In the genomic region with DNA sequence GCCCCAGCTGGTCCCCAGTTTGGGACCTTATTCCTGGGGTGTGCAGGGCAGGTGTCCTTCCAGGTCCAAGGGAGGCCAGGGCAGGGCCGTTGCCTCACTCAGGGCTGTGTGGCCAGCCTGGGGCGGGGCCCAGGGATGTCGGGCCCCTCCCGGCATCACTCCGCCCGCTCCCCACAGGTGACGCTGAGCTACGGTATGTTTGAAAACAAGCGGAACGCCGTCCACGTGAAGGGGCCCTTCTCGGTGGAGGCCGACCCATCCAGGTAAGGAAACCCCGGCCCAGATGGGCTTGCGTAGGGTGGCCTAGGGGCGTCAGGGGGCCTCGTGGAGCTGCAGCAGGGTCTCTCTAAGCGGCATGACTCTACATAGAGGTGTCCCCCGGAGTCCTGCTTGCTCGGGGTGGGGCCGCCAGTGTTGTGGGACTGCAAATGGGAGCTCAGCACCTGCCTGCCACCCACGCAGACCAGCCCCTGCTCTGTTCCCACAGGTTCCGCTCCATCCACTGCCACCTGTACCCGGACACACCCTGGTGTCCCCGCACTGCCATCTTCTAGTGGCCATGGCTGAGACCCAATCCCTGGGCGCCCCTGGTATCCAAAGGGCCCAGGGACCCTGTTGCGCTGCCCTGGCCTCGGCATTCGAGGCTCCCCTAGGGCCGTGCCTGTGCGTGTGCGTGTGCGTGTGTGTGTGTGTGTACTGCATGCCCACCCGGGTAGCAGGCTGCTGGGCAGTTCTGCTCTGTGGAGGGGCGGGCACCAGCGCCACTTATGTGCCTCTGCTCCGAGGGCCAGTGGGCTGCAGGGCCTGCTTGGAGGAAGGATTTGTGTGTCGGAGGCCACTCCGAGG, we compare ENCODE assay signal across 10 cellular contexts. TPM values are rescaled to one million over a fixed set of nuclear protein-coding genes. Genes with fewer than 3 reads are reported as not detected.
DNase-seq lines count a peak whose midpoint lies in the region; ATAC-seq and TF ChIP-seq lines count a peak whose summit lies in the region.
"Had no signal": no experiment of that assay in that cellular context is flagged by ENCODE, and none has a peak within 500 bp of the region (broad histone marks: within the 10 kb centered on the region; RNA-seq: fewer than 3 reads in every experiment).

No MANE protein-coding gene starts in this region.

- no peaks in the 10 kb centered on the region for H3K27me3 Mint-ChIP-seq in activated CD8-positive, alpha-beta memory T cell treated with anti-CD3 and anti-CD28 coated beads, Interleukin-2, amount 10 ng/mL, durations not matched to agents 7 days and 5 days

- H3K36me3 Mint-ChIP-seq in activated CD8-positive, alpha-beta memory T cell treated with anti-CD3 and anti-CD28 coated beads, Interleukin-2, amount 10 ng/mL, durations not matched to agents 7 days and 5 days = peaks cover 21% of the 10 kb centered on the region

- H3K4me1 ChIP-seq in RWPE2 (ENCODE audit: insufficient read depth, poor library complexity, severe bottlenecking) = peaks cover 67% of the 10 kb centered on the region
- H3K4me1 ChIP-seq in lower lobe of right lung = peaks cover 99% of the 10 kb centered on the region
- H3K4me1 ChIP-seq in suprapubic skin = peaks cover 100% of the 10 kb centered on the region

- CTCF ChIA-PET in activated CD8-positive, alpha-beta memory T cell treated with anti-CD3 and anti-CD28 coated beads, Interleukin-2, amount 10 ng/mL, durations not matched to agents 7 days and 5 days (lab: Charles Lee) = interaction anchor here (2.3 kb wide), 1 partner anchor 183 kb away, joined by 9 read pairs; no protein-coding TSS in a partner anchor
- CTCF ChIA-PET in HEK293T (lab: Yijun Ruan, JAX) = no interaction called here

- no peak for TF ChIP-seq POLR2A in suprapubic skin (IDR thresholded peaks at IDR 0.05)

- ATAC-seq in activated CD8-positive, alpha-beta memory T cell treated with anti-CD3 and anti-CD28 coated beads, Interleukin-2, amount 10 ng/mL, durations not matched to agents 7 days and 5 days = no peak
- ATAC-seq in RWPE2 (ENCODE audit: low read depth) (no peak), lower lobe of right lung (no peak)

- H3K27me3 ChIP-seq in RWPE2 (ENCODE audit: insufficient read depth, poor library complexity, severe bottlenecking) = no peaks in the 10 kb centered on the region
- H3K27me3 ChIP-seq in lower lobe of right lung (ENCODE audit: low read depth) = no peaks in the 10 kb centered on the region
- no peaks in the 10 kb centered on the region for H3K27me3 ChIP-seq in suprapubic skin

- no peaks in the 10 kb centered on the region for H3K36me3 ChIP-seq in RWPE2 (ENCODE audit: low read depth)
- H3K36me3 ChIP-seq in lower lobe of right lung = peaks cover 42% of the 10 kb centered on the region
- peaks cover 14% of the 10 kb centered on the region for H3K36me3 ChIP-seq in suprapubic skin

- peaks cover 79% of the 10 kb centered on the region for H3K4me1 Mint-ChIP-seq in activated CD8-positive, alpha-beta memory T cell treated with anti-CD3 and anti-CD28 coated beads, Interleukin-2, amount 10 ng/mL, durations not matched to agents 7 days and 5 days

- H3K27ac ChIP-seq in RWPE2 (ENCODE audit: poor library complexity, severe bottlenecking) (peak overlapping the region; percentile 65), lower lobe of right lung (peak overlapping the region; percentile 53), suprapubic skin (peak overlapping the region; percentile 90)

- H3K27ac Mint-ChIP-seq in activated CD8-positive, alpha-beta memory T cell treated with anti-CD3 and anti-CD28 coated beads, Interleukin-2, amount 10 ng/mL, durations not matched to agents 7 days and 5 days = peak overlapping the region; percentile 95

- POLR2A ChIA-PET in HEK293T (lab: Yijun Ruan, JAX) = no interaction called here

- H3K4me3 ChIP-seq in RWPE2 (ENCODE audit: severe bottlenecking) (no peak overlapping the region), lower lobe of right lung (no peak overlapping the region), suprapubic skin (no peak overlapping the region)

- TF ChIP-seq CTCF in RWPE2 (IDR thresholded peaks at IDR 0.05; ENCODE audit: poor library complexity, severe bottlenecking) (no peak), lower lobe of right lung (IDR thresholded peaks at IDR 0.05) (no peak), suprapubic skin (IDR thresholded peaks at IDR 0.05) (no peak)

- intact Hi-C loops in lower lobe of right lung (cut with DNase I) = no loop called here

- no peak overlapping the region for H3K4me3 Mint-ChIP-seq in activated CD8-positive, alpha-beta memory T cell treated with anti-CD3 and anti-CD28 coated beads, Interleukin-2, amount 10 ng/mL, durations not matched to agents 7 days and 5 days

- WGBS in suprapubic skin = 60% methylated on average over 14 of the region's 40 CpGs

- H3K9me3 ChIP-seq in RWPE2 (ENCODE audit: severe bottlenecking) = no peaks in the 10 kb centered on the region
- H3K9me3 ChIP-seq in lower lobe of right lung = no peaks in the 10 kb centered on the region
- H3K9me3 ChIP-seq in suprapubic skin = no peaks in the 10 kb centered on the region
- H3K9me3 ChIP-seq: SK-N-SH had no signal

- no peak for TF ChIP-seq EP300 in suprapubic skin (IDR thresholded peaks at IDR 0.05)

- no peak for DNase-seq in activated CD8-positive, alpha-beta memory T cell treated with anti-CD3 and anti-CD28 coated beads, Interleukin-2, amount 10 ng/mL, durations not matched to agents 7 days and 5 days
- DNase-seq in activated CD8-positive, alpha-beta memory T cell treated with anti-CD3 and anti-CD28 coated beads, Interleukin-2, amount 50 U/mL, for 48 hours = no peak
- DNase-seq in RWPE2 (ENCODE audit: low spot score) (no peak), lower lobe of right lung (peak; percentile 47), suprapubic skin (ENCODE audit: low spot score in 2 of 2) (no peak), dermis blood vessel endothelial cell (no peak), HEK293T (ENCODE audit: extremely low spot score) (no peak)
- DNase-seq in central memory CD4-positive, alpha-beta T cell = no peak
- DNase-seq: SK-N-SH had no signal

- no peaks in the 10 kb centered on the region for H3K9me3 Mint-ChIP-seq in activated CD8-positive, alpha-beta memory T cell treated with anti-CD3 and anti-CD28 coated beads, Interleukin-2, amount 10 ng/mL, durations not matched to agents 7 days and 5 days (ENCODE audit: low read depth)

TF ChIP-seq in HEK293T, 16 proteins besides CTCF, POLR2A, EP300 and RAD21:
- TF ChIP-seq LEF1 (IDR thresholded peaks at IDR 0.05; ENCODE audit: borderline replicate concordance) = no peak
- TF ChIP-seq HDGF (IDR thresholded peaks at IDR 0.05; ENCODE audit: borderline replicate concordance) = no peak
- no peak for TF ChIP-seq NFRKB (IDR thresholded peaks at IDR 0.05)
- no peak for TF ChIP-seq FOXM1 (IDR thresholded peaks at IDR 0.05; ENCODE audit: borderline replicate concordance)
- TF ChIP-seq FOXK2 (IDR thresholded peaks at IDR 0.05) = no peak

RNA-seq across cellular contexts. Expression of a gene that starts 7.3 kb away (rescaled TPM):
- total RNA-seq in activated CD8-positive, alpha-beta memory T cell treated with anti-CD3 and anti-CD28 coated beads, Interleukin-2, amount 10 ng/mL, durations not matched to agents 7 days and 5 days = 100 to 1,000 TPM; 101 to 104 TPM
- total RNA-seq in lower lobe of right lung = 42.6 TPM
- total RNA-seq in suprapubic skin = 100 to 1,000 TPM; 105 to 198 (median 150) TPM
- 26.4 and 36.4 TPM in 2 replicates for total RNA-seq in dermis blood vessel endothelial cell

RNA-seq across cellular contexts. Expression of a gene that starts 28.4 kb away (rescaled TPM):
- 10 to 100 TPM; 41.5 to 43.5 TPM for total RNA-seq in activated CD8-positive, alpha-beta memory T cell treated with anti-CD3 and anti-CD28 coated beads, Interleukin-2, amount 10 ng/mL, durations not matched to agents 7 days and 5 days
- total RNA-seq in lower lobe of right lung (24.4 TPM), suprapubic skin (10 to 100 TPM; 51.5 to 79.3 (median 63.3) TPM), dermis blood vessel endothelial cell (31.7 and 38.0 TPM in 2 replicates)

RNA-seq across cellular contexts. Expression of a gene that starts 31.9 kb away (rescaled TPM):
- total RNA-seq in activated CD8-positive, alpha-beta memory T cell treated with anti-CD3 and anti-CD28 coated beads, Interleukin-2, amount 10 ng/mL, durations not matched to agents 7 days and 5 days = 10 to 100 TPM; 14.9 to 15.2 TPM
- total RNA-seq in lower lobe of right lung (32.0 TPM), suprapubic skin (10 to 100 TPM; 10.1 to 18.8 (median 15.7) TPM), dermis blood vessel endothelial cell (6.0 and 10.4 TPM in 2 replicates)

RNA-seq across cellular contexts. Expression of a gene that starts 50.7 kb away (rescaled TPM):
- not detected for total RNA-seq in activated CD8-positive, alpha-beta memory T cell treated with anti-CD3 and anti-CD28 coated beads, Interleukin-2, amount 10 ng/mL, durations not matched to agents 7 days and 5 days
- not detected for total RNA-seq in lower lobe of right lung
- not detected for total RNA-seq in suprapubic skin
- total RNA-seq in dermis blood vessel endothelial cell = not detected in 2 replicates
- total RNA-seq: liver had no signal
